15 cellular contexts compared by ENCODE assay signal in the genomic region with DNA sequence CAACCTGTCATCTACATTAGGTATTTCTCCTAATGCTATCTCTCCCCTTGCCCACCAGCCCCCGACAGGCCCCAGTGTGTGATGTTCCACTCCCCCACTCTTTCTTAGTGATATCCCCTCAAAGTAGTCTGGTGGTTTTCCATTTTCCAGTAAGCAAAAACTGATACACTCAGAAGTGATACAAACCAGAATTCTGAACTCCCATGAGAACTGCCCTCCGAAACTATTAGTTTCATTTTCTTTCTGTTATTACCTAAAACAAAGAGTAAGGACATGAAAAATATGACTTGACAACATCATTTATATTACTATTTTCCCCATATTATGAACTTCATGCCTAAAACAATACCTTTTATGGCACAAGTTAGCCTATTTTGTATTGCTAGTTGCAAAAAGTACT.
DNase-seq lines count a peak whose midpoint lies in the region; ATAC-seq lines count a peak whose summit lies in the region.
"Had no signal": no experiment of that assay in that cellular context is flagged by ENCODE, and none has a peak within 500 bp of the region (broad histone marks: within the 10 kb centered on the region; RNA-seq: fewer than 3 reads in every experiment).

No MANE protein-coding gene starts in this region.

- H3K4me3 Mint-ChIP-seq in naive thymus-derived CD8-positive, alpha-beta T cell, result no peak overlapping the region
- H3K4me3 Mint-ChIP-seq: effector memory CD8-positive, alpha-beta T cell; T-helper 1 cell treated with Interleukin-12 subunit alpha and Interleukin-12 subunit beta and Interleukin-4 antibody, amounts not matched to agents 30 μg/mL and 1 μg/mL, for 36 hours had no signal

- peaks cover 0 to 3% (median 0%) of the 10 kb centered on the region in 4 donors for H3K4me1 Mint-ChIP-seq in naive thymus-derived CD8-positive, alpha-beta T cell

- peak overlapping the region in 1 of 10 donors; percentile 19 for H3K27ac Mint-ChIP-seq in naive thymus-derived CD8-positive, alpha-beta T cell
- H3K27ac Mint-ChIP-seq: effector memory CD8-positive, alpha-beta T cell; T-helper 1 cell treated with Interleukin-12 subunit alpha and Interleukin-12 subunit beta and Interleukin-4 antibody, amounts not matched to agents 30 μg/mL and 1 μg/mL, for 36 hours had no signal

- ATAC-seq in GM18517 (IDR thresholded peaks at IDR 0.05; ENCODE audit: unreplicated experiment) (peak; percentile 62), GM19467 (IDR thresholded peaks at IDR 0.05; ENCODE audit: unreplicated experiment) (peak; percentile 55), HG02798 (IDR thresholded peaks at IDR 0.05; ENCODE audit: poor library complexity, unreplicated experiment) (peak; percentile 61), HG03469 (IDR thresholded peaks at IDR 0.05; ENCODE audit: unreplicated experiment) (peak; percentile 58), HG02840 (IDR thresholded peaks at IDR 0.05; ENCODE audit: low FRiP score, unreplicated experiment) (no peak)
- no peak for ATAC-seq in naive thymus-derived CD8-positive, alpha-beta T cell
- ATAC-seq: effector memory CD8-positive, alpha-beta T cell; left lung; stimulated activated naive CD8-positive, alpha-beta T cell treated with anti-CD3 and anti-CD28 coated beads, Interleukin-15, Interleukin-2, amounts not matched to agents 100 U/mL and 50 U/mL, for 24 hours had no signal

- H3K27me3 Mint-ChIP-seq in naive thymus-derived CD8-positive, alpha-beta T cell, result peaks cover 0 to 2% (median 0%) of the 10 kb centered on the region in 5 donors
- H3K27me3 Mint-ChIP-seq: effector memory CD8-positive, alpha-beta T cell had no signal

- H3K36me3 Mint-ChIP-seq in naive thymus-derived CD8-positive, alpha-beta T cell, result no peaks in the 10 kb centered on the region

- DNase-seq in C1 segment of cervical spinal cord (lab: John Stamatoyannopoulos, UW) (no peak), NCI-H146 treated with DMSO at 0.1 percent for 48 hours (lab: John Stamatoyannopoulos, UW; ENCODE audit: unreplicated experiment) (no peak)
- no peak for DNase-seq in naive thymus-derived CD8-positive, alpha-beta T cell
- DNase-seq: activated CD4-positive, alpha-beta T cell treated with anti-CD3 and anti-CD28 coated beads for 1 hour; caudate nucleus; effector memory CD8-positive, alpha-beta T cell; left lung; NCI-H2081; stimulated activated naive CD8-positive, alpha-beta T cell treated with anti-CD3 and anti-CD28 coated beads, Interleukin-15, Interleukin-2, amounts not matched to agents 100 U/mL and 50 U/mL, for 24 hours had no signal

- POLR2A ChIA-PET in naive thymus-derived CD8-positive, alpha-beta T cell (lab: Charles Lee), result interaction anchor here (0.6 kb wide), 1 partner anchor 13 kb away, joined by 3 read pairs; no protein-coding TSS in a partner anchor

- peaks cover 0 to 6% (median 0%) of the 10 kb centered on the region in 9 donors for H3K9me3 Mint-ChIP-seq in naive thymus-derived CD8-positive, alpha-beta T cell
- H3K9me3 Mint-ChIP-seq: T-helper 1 cell treated with Interleukin-12 subunit alpha and Interleukin-12 subunit beta and Interleukin-4 antibody, amounts not matched to agents 30 μg/mL and 1 μg/mL, for 36 hours had no signal

Comparison
In these comparisons a context has a peak if more than half of its experiments do, and no peak if none do; other contexts are left out.
1. ATAC-seq: peak in GM18517 (single experiment), GM19467 (single experiment), HG02798 (single experiment) and HG03469 (single experiment); none in HG02840 (single experiment) and naive thymus-derived CD8-positive, alpha-beta T cell (0 of 2).